In genomic region chr12:20040844-20041243, GRCh38 we compare ENCODE assay signal across 20 cellular contexts.
A peak's percentile ranks its signal among the peaks of the same experiment; 100 is the strongest.
DNase-seq lines count a peak whose midpoint lies in the region; ATAC-seq, FAIRE-seq and TF ChIP-seq lines count a peak whose summit lies in the region.
"Had no signal": no experiment of that assay in that cellular context is flagged by ENCODE, and none has a peak within 500 bp of the region (broad histone marks: within the 10 kb centered on the region; RNA-seq: fewer than 3 reads in every experiment).

No MANE protein-coding gene starts in this region.

- H3K9me3 ChIP-seq in small intestine (ENCODE audit: control insufficient read depth, low read depth): no peaks in the 10 kb centered on the region
- H3K9me3 ChIP-seq: esophagus muscularis mucosa, mucosa of descending colon, SK-N-SH had no signal

- H3K36me3 Mint-ChIP-seq in progenitor cell of endocrine pancreas (ENCODE audit: insufficient read depth): no peaks in the 10 kb centered on the region

- ATAC-seq in left ventricle myocardium superior: peak; percentile 76
- ATAC-seq: mucosa of descending colon had no signal

- H3K4me3 Mint-ChIP-seq in progenitor cell of endocrine pancreas (ENCODE audit: low read depth): no peak overlapping the region
- H3K4me3 Mint-ChIP-seq: activated CD4-positive, alpha-beta T cell treated with anti-CD3 and anti-CD28 coated beads, Interleukin-2, amount 10 ng/mL, durations not matched to agents 24 days and 14 days; dendritic cell treated with granulocyte-macrophage colony-stimulating factor and Interleukin-4, amounts not matched to agents 40 ng/mL and 50 ng/mL, for 4 days had no signal

- no peaks in the 10 kb centered on the region for H3K27me3 ChIP-seq in brain microvascular endothelial cell (replicated peaks)
- no peaks in the 10 kb centered on the region for H3K27me3 ChIP-seq in small intestine (ENCODE audit: control insufficient read depth in 2 of 2, insufficient read depth in 2 of 2, low read length in 2 of 2)
- H3K27me3 ChIP-seq: esophagus muscularis mucosa had no signal

- H3K9me3 Mint-ChIP-seq in progenitor cell of endocrine pancreas (ENCODE audit: low read depth): peaks cover 4% of the 10 kb centered on the region
- H3K9me3 Mint-ChIP-seq: activated CD4-positive, alpha-beta T cell treated with anti-CD3 and anti-CD28 coated beads, Interleukin-2, amount 10 ng/mL, durations not matched to agents 24 days and 14 days; dendritic cell treated with granulocyte-macrophage colony-stimulating factor and Interleukin-4, amounts not matched to agents 40 ng/mL and 50 ng/mL, for 4 days had no signal

- H3K27ac ChIP-seq in brain microvascular endothelial cell (no peak overlapping the region), small intestine (ENCODE audit: low read depth in 1 of 2, low read length in 1 of 2) (no peak overlapping the region)
- H3K27ac ChIP-seq: esophagus muscularis mucosa had no signal

- FAIRE-seq in small intestine (lab: Jason Lieb, UNC): no peak

- no peaks in the 10 kb centered on the region for H3K4me1 ChIP-seq in small intestine (ENCODE audit: control insufficient read depth in 2 of 2, insufficient read depth in 1 of 2, low read depth in 1 of 2, low read length in 1 of 2)

- H3K27ac Mint-ChIP-seq in progenitor cell of endocrine pancreas: peak overlapping the region; percentile 6
- H3K27ac Mint-ChIP-seq: activated CD4-positive, alpha-beta T cell treated with anti-CD3 and anti-CD28 coated beads, Interleukin-2, amount 10 ng/mL, durations not matched to agents 24 days and 14 days; dendritic cell treated with granulocyte-macrophage colony-stimulating factor and Interleukin-4, amounts not matched to agents 40 ng/mL and 50 ng/mL, for 4 days had no signal

- intact Hi-C loops in left ventricle myocardium superior (cut with micrococcal nuclease): no loop called here

- WGBS in small intestine, 3 donors: 57 to 61% (median 58%) methylated on average over 3 of the region's 3 CpGs

- H3K27me3 Mint-ChIP-seq in progenitor cell of endocrine pancreas: no peaks in the 10 kb centered on the region
- H3K27me3 Mint-ChIP-seq: activated CD4-positive, alpha-beta T cell treated with anti-CD3 and anti-CD28 coated beads, Interleukin-2, amount 10 ng/mL, durations not matched to agents 24 days and 14 days; dendritic cell treated with granulocyte-macrophage colony-stimulating factor and Interleukin-4, amounts not matched to agents 40 ng/mL and 50 ng/mL, for 4 days had no signal

- H3K36me3 ChIP-seq in brain microvascular endothelial cell (replicated peaks) (no peaks in the 10 kb centered on the region), small intestine (ENCODE audit: control insufficient read depth in 2 of 2, insufficient read depth in 2 of 2, low read length in 2 of 2) (no peaks in the 10 kb centered on the region)
- H3K36me3 ChIP-seq: esophagus muscularis mucosa had no signal

- in situ Hi-C loops in brain microvascular endothelial cell (cut with HindIII; ENCODE audit: low pct_ligation_motif_present, low sequenced_read_pairs): no loop called here

- peak; percentile 60 for DNase-seq in NCI-H1694 (lab: John Stamatoyannopoulos, UW)
- peak; percentile 3 for DNase-seq in brain microvascular endothelial cell
- peak; percentile 51 for DNase-seq in left ventricle myocardium superior
- DNase-seq in progenitor cell of endocrine pancreas (ENCODE audit: low spot score, unreplicated experiment): no peak
- no peak for DNase-seq in small intestine
- DNase-seq in NCI-H2107 treated with DMSO at 0.1 percent for 48 hours (lab: John Stamatoyannopoulos, UW; ENCODE audit: unreplicated experiment): no peak
- no peak for DNase-seq in SIG-M5 treated with dmso at 0.1 percent for 504 hours (lab: John Stamatoyannopoulos, UW; ENCODE audit: unreplicated experiment)
- DNase-seq: activated CD4-positive, alpha-beta T cell treated with anti-CD3 and anti-CD28 coated beads, Interleukin-2, amount 10 ng/mL, durations not matched to agents 24 days and 14 days; activated gamma-delta T cell treated with Interleukin-2 at 50 U/mL for 16 hours; COR-L47; EL; mucosa of descending colon; NCI-H187 treated with DMSO at 0.1 percent for 48 hours; NCI-H510A; SK-N-SH; stimulated activated CD4-positive, alpha-beta T cell treated with anti-CD3 and anti-CD28 coated beads, Interleukin-4, amount 100 ng/mL, for 1 hour; substantia nigra; T1000 had no signal

- TF ChIP-seq CTCF in brain microvascular endothelial cell (IDR thresholded peaks at IDR 0.05; ENCODE audit: low read depth, low read length, missing control alignments) (no peak), progenitor cell of endocrine pancreas (IDR thresholded peaks at IDR 0.05; ENCODE audit: unreplicated experiment) (no peak)

- peaks cover 11% of the 10 kb centered on the region for H3K4me1 Mint-ChIP-seq in progenitor cell of endocrine pancreas (ENCODE audit: low read depth)
- H3K4me1 Mint-ChIP-seq: activated CD4-positive, alpha-beta T cell treated with anti-CD3 and anti-CD28 coated beads, Interleukin-2, amount 10 ng/mL, durations not matched to agents 24 days and 14 days had no signal

- H3K4me3 ChIP-seq in brain microvascular endothelial cell (ENCODE audit: low read depth, low read length): no peak overlapping the region
- no peak overlapping the region for H3K4me3 ChIP-seq in small intestine (ENCODE audit: low read depth in 1 of 2, low read length in 2 of 2)
- H3K4me3 ChIP-seq: esophagus muscularis mucosa, mucosa of descending colon had no signal

Comparison
In these comparisons a context has a peak if more than half of its experiments do, and no peak if none do; other contexts are left out.
1. DNase-seq: peak in NCI-H1694 (single experiment), brain microvascular endothelial cell (single experiment) and left ventricle myocardium superior (single experiment); none in progenitor cell of endocrine pancreas (single experiment), small intestine (single experiment), NCI-H2107 treated with DMSO at 0.1 percent for 48 hours (single experiment) and SIG-M5 treated with dmso at 0.1 percent for 504 hours (single experiment).